ENCODE assay signal across 23 cellular contexts in the genomic region with DNA sequence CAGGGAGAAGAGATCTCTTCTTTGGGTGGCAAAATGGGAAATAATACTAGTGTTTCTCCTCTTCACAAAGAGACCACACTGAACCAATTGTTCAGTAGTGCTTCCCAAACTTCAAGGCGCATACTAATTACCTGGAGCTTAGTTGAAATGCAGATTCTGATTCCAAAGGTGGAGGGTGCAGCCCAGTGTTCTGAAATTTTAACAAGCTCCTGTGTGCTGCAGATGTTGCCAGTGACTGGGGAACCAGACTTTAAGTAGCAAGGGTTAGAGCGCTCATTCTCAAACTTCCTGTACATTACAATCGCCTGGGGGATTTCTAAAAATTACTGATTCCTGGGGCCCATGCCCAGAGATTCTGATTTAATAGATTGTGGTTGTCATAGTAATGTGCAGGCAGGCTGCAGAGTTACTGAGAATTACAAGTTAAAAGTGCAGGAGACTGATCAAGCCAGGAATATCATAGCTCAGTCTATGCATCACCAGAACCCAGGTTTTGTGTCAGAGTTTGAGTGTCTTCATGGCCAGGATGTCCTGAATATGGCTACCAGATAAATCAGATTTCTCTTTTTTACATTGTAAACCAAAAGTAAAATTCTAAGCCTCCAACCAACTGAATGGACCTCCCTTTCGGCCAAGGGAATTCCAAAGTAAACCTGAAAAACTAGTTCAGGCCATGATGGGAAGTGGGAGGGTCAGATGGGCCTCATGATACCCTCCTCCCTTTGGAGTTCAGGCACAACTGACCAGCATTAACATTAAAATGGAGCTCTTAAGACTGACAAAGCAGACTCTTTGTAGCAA.
DNase-seq lines count a peak whose midpoint lies in the region; ATAC-seq and TF ChIP-seq lines count a peak whose summit lies in the region.
"Had no signal": no experiment of that assay in that cellular context is flagged by ENCODE, and none has a peak within 500 bp of the region (broad histone marks: within the 10 kb centered on the region; RNA-seq: fewer than 3 reads in every experiment).

No MANE protein-coding gene starts in this region.

- no peaks in the 10 kb centered on the region for H4K20me1 ChIP-seq in BLaER1

- H3K27me3 Mint-ChIP-seq in brain (no peaks in the 10 kb centered on the region), mesothelial cell of epicardium (ENCODE audit: low read depth) (no peaks in the 10 kb centered on the region)

- ATAC-seq in left lobe of liver: no peak
- ATAC-seq: HCT116, left cardiac atrium, sciatic nerve had no signal

- H3K9me3 ChIP-seq in BLaER1: no peaks in the 10 kb centered on the region
- H3K9me3 ChIP-seq in HUES6 (ENCODE audit: control insufficient read depth, insufficient read depth, low read depth, low read length): peaks cover 3% of the 10 kb centered on the region; the same call in 1 of the 2 replicates
- H3K9me3 ChIP-seq: esophagus squamous epithelium, stomach, vagina had no signal

- TF ChIP-seq CTCF in brain (conservative IDR thresholded peaks at IDR 0.05): no peak
- no peak for TF ChIP-seq CTCF in mesothelial cell of epicardium (IDR thresholded peaks at IDR 0.05; ENCODE audit: unreplicated experiment)

- H3K9me3 Mint-ChIP-seq in brain (peaks cover 0 to 6% (median 0%) of the 10 kb centered on the region in 5 experiments), mesothelial cell of epicardium (peaks cover 35% of the 10 kb centered on the region)
- H3K9me3 Mint-ChIP-seq: T-helper 2 cell treated with Interferon-gamma antibody and Interleukin-4, amounts not matched to agents 5 μg/mL and 100 μg/mL, for 36 hours had no signal

- H3K4me1 Mint-ChIP-seq in brain (peaks cover 83% of the 10 kb centered on the region), mesothelial cell of epicardium (peaks cover 70% of the 10 kb centered on the region)

- H3K4me1 ChIP-seq in BLaER1 (peaks cover 19% of the 10 kb centered on the region), HUES6 (ENCODE audit: control insufficient read depth, insufficient read depth, low read length) (peaks cover 43% of the 10 kb centered on the region)
- H3K4me1 ChIP-seq: vagina had no signal

- H3K36me3 ChIP-seq in BLaER1 (no peaks in the 10 kb centered on the region), HUES6 (ENCODE audit: control insufficient read depth, insufficient read depth, low read length) (0 out of 2 replicates have a peak, but pooled peaks cover 3% of the 10 kb centered on the region)
- H3K36me3 ChIP-seq: esophagus squamous epithelium, stomach, vagina had no signal

- H3K9ac ChIP-seq in BLaER1: no peak overlapping the region
- peak overlapping the region; percentile 86 for H3K9ac ChIP-seq in HUES6 (ENCODE audit: low read length)

- H3K36me3 Mint-ChIP-seq in brain (no peaks in the 10 kb centered on the region), mesothelial cell of epicardium (no peaks in the 10 kb centered on the region)

- H3K27me3 ChIP-seq in BLaER1 (no peaks in the 10 kb centered on the region), HUES6 (ENCODE audit: control insufficient read depth, insufficient read depth, low read length) (no peaks in the 10 kb centered on the region; the same call in 1 of the 2 replicates)
- H3K27me3 ChIP-seq: esophagus squamous epithelium, stomach, vagina had no signal

- H3K4me3 Mint-ChIP-seq in brain (peak overlapping the region in 1 of 5 experiments; percentile 16), mesothelial cell of epicardium (no peak overlapping the region)
- H3K4me3 Mint-ChIP-seq: T-helper 2 cell treated with Interferon-gamma antibody and Interleukin-4, amounts not matched to agents 5 μg/mL and 100 μg/mL, for 36 hours had no signal

- no peak overlapping the region for H3K27ac ChIP-seq in BLaER1
- peak overlapping the region; percentile 95 for H3K27ac ChIP-seq in HUES6 (ENCODE audit: low read depth, low read length)
- H3K27ac ChIP-seq: esophagus squamous epithelium, stomach, vagina had no signal

- H3K4me2 ChIP-seq in BLaER1: 0 out of 2 replicates have a peak overlapping the region, but pooled peaks have one; percentile 20

- H3K4me3 ChIP-seq in BLaER1: no peak overlapping the region
- H3K4me3 ChIP-seq in HUES6 (ENCODE audit: low read depth, low read length): peak overlapping the region; percentile 49
- H3K4me3 ChIP-seq: esophagus squamous epithelium, stomach, vagina had no signal

- no peak for DNase-seq in mesothelial cell of epicardium (ENCODE audit: low spot score in 2 of 2, unreplicated experiment in 2 of 2)
- no peak for DNase-seq in SK-N-DZ (ENCODE audit: low spot score)
- DNase-seq in NCI-H510A treated with DMSO at 0.1 percent for 48 hours (lab: John Stamatoyannopoulos, UW): no peak
- DNase-seq in left lobe of liver (ENCODE audit: low spot score): no peak
- DNase-seq in NCI-H774 (lab: John Stamatoyannopoulos, UW): no peak
- DNase-seq: activated CD4-positive, CD25-positive, alpha-beta regulatory T cell; activated effector memory CD4-positive, alpha-beta T cell treated with Interleukin-2 at 50 U/mL for 16 hours; central memory CD4-positive, alpha-beta T cell; effector CD4-positive, alpha-beta T cell; esophagus squamous epithelium; GF-D8; left cardiac atrium; NCI-H1694; NCI-H345; SHP77 treated with DMSO at 0.1 percent for 48 hours; stomach had no signal

- peak overlapping the region; percentile 33 to 84 (median 82) for H3K27ac Mint-ChIP-seq in brain
- H3K27ac Mint-ChIP-seq in mesothelial cell of epicardium: peak overlapping the region; percentile 91
- H3K27ac Mint-ChIP-seq: T-helper 2 cell treated with Interferon-gamma antibody and Interleukin-4, amounts not matched to agents 5 μg/mL and 100 μg/mL, for 36 hours had no signal
